Comparison of ENCODE assay signal across 14 cellular contexts in genomic region chr21:38914071-38914491, GRCh38.
DNase-seq lines count a peak whose midpoint lies in the region; ATAC-seq and TF ChIP-seq lines count a peak whose summit lies in the region.
"Had no signal": no experiment of that assay in that cellular context is flagged by ENCODE, and none has a peak within 500 bp of the region (broad histone marks: within the 10 kb centered on the region; RNA-seq: fewer than 3 reads in every experiment).

No MANE protein-coding gene starts in this region.

- CTCF ChIA-PET in activated CD8-positive, alpha-beta T cell treated with anti-CD3 and anti-CD28 coated beads for 36 hours (lab: Charles Lee), result no interaction called here
- CTCF ChIA-PET in activated CD8-positive, alpha-beta T cell treated with anti-CD3 and anti-CD28 coated beads, Interleukin-2, amount 10 ng/mL, durations not matched to agents 7 days and 5 days (lab: Charles Lee), result no interaction called here

- TF ChIP-seq CTCF in activated CD8-positive, alpha-beta T cell treated with anti-CD3 and anti-CD28 coated beads for 36 hours (IDR thresholded peaks at IDR 0.05), result no peak
- no peak for TF ChIP-seq CTCF in fibroblast of the aortic adventitia (IDR thresholded peaks at IDR 0.05; ENCODE audit: insufficient read depth, low read length)
- no peak for TF ChIP-seq CTCF in psoas muscle (IDR thresholded peaks at IDR 0.05)
- TF ChIP-seq CTCF in vagina (IDR thresholded peaks at IDR 0.05), result no peak

- no peaks in the 10 kb centered on the region for H3K36me3 Mint-ChIP-seq in activated CD8-positive, alpha-beta T cell treated with anti-CD3 and anti-CD28 coated beads for 36 hours (ENCODE audit: low read depth)
- H3K36me3 Mint-ChIP-seq in activated CD8-positive, alpha-beta T cell treated with anti-CD3 and anti-CD28 coated beads, Interleukin-2, amount 10 ng/mL, durations not matched to agents 7 days and 5 days (ENCODE audit: low read depth), result no peaks in the 10 kb centered on the region

- H3K36me3 ChIP-seq in psoas muscle (ENCODE audit: insufficient read depth in 1 of 2, low read depth in 1 of 2), result no peaks in the 10 kb centered on the region
- H3K36me3 ChIP-seq in vagina, result no peaks in the 10 kb centered on the region
- H3K36me3 ChIP-seq: lower lobe of right lung, pancreas had no signal

- no peak for DNase-seq in activated CD8-positive, alpha-beta T cell treated with anti-CD3 and anti-CD28 coated beads for 36 hours
- DNase-seq in activated CD8-positive, alpha-beta T cell treated with anti-CD3 and anti-CD28 coated beads, Interleukin-2, amount 10 ng/mL, durations not matched to agents 7 days and 5 days, result no peak
- DNase-seq in fibroblast of the aortic adventitia (ENCODE audit: low read depth) (peak; percentile 10), psoas muscle (no peak), vagina (ENCODE audit: extremely low spot score in 2 of 2) (peak in 1 of 2 donors; percentile 81), NCI-H2196 (lab: John Stamatoyannopoulos, UW; ENCODE audit: unreplicated experiment) (no peak)
- DNase-seq in stimulated activated CD4-positive, alpha-beta T cell treated with anti-CD3 and anti-CD28 coated beads, Interleukin-12 subunit alpha, Interleukin-12 subunit beta, amount 100 ng/mL, for 4 hours, result no peak
- DNase-seq: 8988T; activated naive CD4-positive, alpha-beta T cell treated with Interleukin-2 at 50 U/mL for 16 hours; effector memory CD4-positive, alpha-beta T cell; T-helper 1 cell had no signal

- H3K4me1 ChIP-seq in psoas muscle, result peaks cover 48% of the 10 kb centered on the region
- peaks cover 61% of the 10 kb centered on the region for H3K4me1 ChIP-seq in vagina

- no peak for TF ChIP-seq POLR2A in vagina (IDR thresholded peaks at IDR 0.05)

- 92 to 96% (median 95%) methylated on average over 1 of the region's 1 CpG for WGBS in psoas muscle, 3 donors

- H3K9me3 Mint-ChIP-seq in activated CD8-positive, alpha-beta T cell treated with anti-CD3 and anti-CD28 coated beads for 36 hours, result no peaks in the 10 kb centered on the region
- H3K9me3 Mint-ChIP-seq in activated CD8-positive, alpha-beta T cell treated with anti-CD3 and anti-CD28 coated beads, Interleukin-2, amount 10 ng/mL, durations not matched to agents 7 days and 5 days (ENCODE audit: insufficient read depth), result no peaks in the 10 kb centered on the region

- H3K27ac ChIP-seq in psoas muscle (peak overlapping the region; percentile 94), vagina (peak overlapping the region; percentile 92)

- H3K27me3 ChIP-seq in psoas muscle (ENCODE audit: insufficient read depth in 3 of 3, low read length in 2 of 3) (no peaks in the 10 kb centered on the region), vagina (no peaks in the 10 kb centered on the region)
- H3K27me3 ChIP-seq: pancreas had no signal

- intact Hi-C loops in activated CD8-positive, alpha-beta T cell treated with anti-CD3 and anti-CD28 coated beads for 36 hours (cut with micrococcal nuclease), result no loop called here
- intact Hi-C loops in psoas muscle (cut with DNase I) (loop anchor here (5.0 to 10.0 kb wide), 3 partner anchors 73 to 171 kb away; partner anchors contain the start of gene ETS2 (in 1 of the 2)), vagina (cut with DNase I) (loop anchor here (5.0 to 10.0 kb wide), 2 partner anchors 107 to 201 kb away; partner anchors contain the start of gene ETS2)

- H3K4me3 ChIP-seq in fibroblast of the aortic adventitia (ENCODE audit: low read depth, low read length) (no peak overlapping the region), psoas muscle (no peak overlapping the region), vagina (no peak overlapping the region)

- POLR2A ChIA-PET in activated CD8-positive, alpha-beta T cell treated with anti-CD3 and anti-CD28 coated beads for 36 hours (lab: Charles Lee), result no interaction called here
- POLR2A ChIA-PET in activated CD8-positive, alpha-beta T cell treated with anti-CD3 and anti-CD28 coated beads, Interleukin-2, amount 10 ng/mL, durations not matched to agents 7 days and 5 days (lab: Charles Lee), result no interaction called here

- no peaks in the 10 kb centered on the region for H3K9me3 ChIP-seq in psoas muscle
- H3K9me3 ChIP-seq in vagina, result no peaks in the 10 kb centered on the region
- H3K9me3 ChIP-seq: lower lobe of right lung, pancreas had no signal

- peak; percentile 15 for ATAC-seq in activated CD8-positive, alpha-beta T cell treated with anti-CD3 and anti-CD28 coated beads for 36 hours
- ATAC-seq in activated CD8-positive, alpha-beta T cell treated with anti-CD3 and anti-CD28 coated beads, Interleukin-2, amount 10 ng/mL, durations not matched to agents 7 days and 5 days, result no peak
- no peak for ATAC-seq in psoas muscle
- no peak for ATAC-seq in HG02840 (IDR thresholded peaks at IDR 0.05; ENCODE audit: low FRiP score, unreplicated experiment)

- no peak overlapping the region for H3K27ac Mint-ChIP-seq in activated CD8-positive, alpha-beta T cell treated with anti-CD3 and anti-CD28 coated beads for 36 hours
- H3K27ac Mint-ChIP-seq in activated CD8-positive, alpha-beta T cell treated with anti-CD3 and anti-CD28 coated beads, Interleukin-2, amount 10 ng/mL, durations not matched to agents 7 days and 5 days, result no peak overlapping the region

- H3K4me3 Mint-ChIP-seq in activated CD8-positive, alpha-beta T cell treated with anti-CD3 and anti-CD28 coated beads for 36 hours, result no peak overlapping the region
- no peak overlapping the region for H3K4me3 Mint-ChIP-seq in activated CD8-positive, alpha-beta T cell treated with anti-CD3 and anti-CD28 coated beads, Interleukin-2, amount 10 ng/mL, durations not matched to agents 7 days and 5 days

- H3K27me3 Mint-ChIP-seq in activated CD8-positive, alpha-beta T cell treated with anti-CD3 and anti-CD28 coated beads for 36 hours, result peaks cover 7% of the 10 kb centered on the region
- peaks cover 12% of the 10 kb centered on the region for H3K27me3 Mint-ChIP-seq in activated CD8-positive, alpha-beta T cell treated with anti-CD3 and anti-CD28 coated beads, Interleukin-2, amount 10 ng/mL, durations not matched to agents 7 days and 5 days (ENCODE audit: low read depth)

- H3K4me1 Mint-ChIP-seq in activated CD8-positive, alpha-beta T cell treated with anti-CD3 and anti-CD28 coated beads for 36 hours (ENCODE audit: low read depth), result peaks cover 5% of the 10 kb centered on the region
- no peaks in the 10 kb centered on the region for H3K4me1 Mint-ChIP-seq in activated CD8-positive, alpha-beta T cell treated with anti-CD3 and anti-CD28 coated beads, Interleukin-2, amount 10 ng/mL, durations not matched to agents 7 days and 5 days (ENCODE audit: low read depth)
